In the genomic region with DNA sequence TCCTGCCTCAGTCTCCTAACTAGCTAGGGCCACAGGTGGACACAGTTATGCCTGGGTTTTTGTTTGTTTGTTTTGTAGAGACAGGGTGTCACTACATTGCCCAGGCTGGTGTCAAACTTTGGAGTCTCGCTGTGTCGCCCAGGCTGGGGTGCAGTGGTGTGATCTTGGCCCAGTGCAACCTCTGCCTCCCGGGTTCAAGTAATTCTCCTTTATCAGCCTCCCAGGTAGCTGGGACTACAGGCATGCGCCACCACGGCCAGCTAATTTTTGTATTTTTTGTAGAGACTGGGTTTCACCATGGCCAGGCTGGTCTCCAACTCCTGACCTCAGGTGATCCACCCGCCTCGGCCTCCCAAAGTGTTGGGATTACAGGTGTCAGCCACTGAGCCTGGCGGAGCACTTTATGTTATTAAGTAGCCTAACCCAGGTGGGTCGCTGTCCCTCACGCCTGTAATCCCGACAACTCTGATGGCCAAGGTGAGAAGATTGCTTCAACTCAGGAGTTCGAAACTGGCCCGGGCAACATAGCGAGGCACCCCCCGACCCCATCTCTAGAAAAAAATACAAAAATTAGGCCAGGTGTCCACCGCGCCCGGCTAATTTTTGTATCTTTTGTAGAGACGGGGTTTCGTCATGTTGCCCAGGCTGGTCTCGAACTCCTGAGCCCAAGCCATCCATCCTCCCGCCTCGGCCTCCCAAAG, we compare ENCODE assay signal across 1 cellular context.
TF ChIP-seq lines count a peak whose summit lies in the region.

No MANE protein-coding gene starts in this region.

TF ChIP-seq in K562, 482 proteins besides CTCF, POLR2A, EP300 and RAD21:
- TF ChIP-seq ZNF584 (CRISPR knock-in tag; IDR thresholded peaks at IDR 0.05; ENCODE audit: low read depth) (0 out of 2 replicates have a peak, but pooled peaks have one; percentile 45), POLR2B (IDR thresholded peaks at IDR 0.05; ENCODE audit: low read depth, partially characterized antibody) (peak; percentile 9), BRD4 (IDR thresholded peaks at IDR 0.05) (0 out of 2 replicates have a peak, but pooled peaks have one; percentile 51)
